ENCODE assay signal across 1 cellular context in genomic region chr10:70815504-70816219, GRCh38.
TF ChIP-seq lines count a peak whose summit lies in the region.

Gene SGPL1, plus strand, starts transcription at chr10:70815948. Its CDS starts 906 bp downstream, at chr10:70816854.

TF ChIP-seq in K562, 482 proteins besides CTCF, POLR2A, EP300 and RAD21 (continued from another document and continues in another):
- TF ChIP-seq, protein P1, sequence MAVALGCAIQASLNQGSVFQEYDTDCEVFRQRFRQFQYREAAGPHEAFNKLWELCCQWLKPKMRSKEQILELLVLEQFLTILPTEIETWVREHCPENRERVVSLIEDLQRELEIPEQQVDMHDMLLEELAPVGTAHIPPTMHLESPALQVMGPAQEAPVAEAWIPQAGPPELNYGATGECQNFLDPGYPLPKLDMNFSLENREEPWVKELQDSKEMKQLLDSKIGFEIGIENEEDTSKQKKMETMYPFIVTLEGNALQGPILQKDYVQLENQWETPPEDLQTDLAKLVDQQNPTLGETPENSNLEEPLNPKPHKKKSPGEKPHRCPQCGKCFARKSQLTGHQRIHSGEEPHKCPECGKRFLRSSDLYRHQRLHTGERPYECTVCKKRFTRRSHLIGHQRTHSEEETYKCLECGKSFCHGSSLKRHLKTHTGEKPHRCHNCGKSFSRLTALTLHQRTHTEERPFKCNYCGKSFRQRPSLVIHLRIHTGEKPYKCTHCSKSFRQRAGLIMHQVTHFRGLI (CRISPR knock-in tag; IDR thresholded peaks at IDR 0.05): no peak
- no peak for TF ChIP-seq PKNOX1 (IDR thresholded peaks at IDR 0.05)
- TF ChIP-seq POLR3A (IDR thresholded peaks at IDR 0.05; ENCODE audit: borderline replicate concordance, extremely low read depth, insufficient read depth, insufficient read length): no peak
- TF ChIP-seq CBX3 (IDR thresholded peaks at IDR 0.05; ENCODE audit: borderline replicate concordance in 1 of 2, low read length in 2 of 2): no peak
- no peak for TF ChIP-seq GATA2 (CRISPR knock-in tag; IDR thresholded peaks at IDR 0.05)
- TF ChIP-seq ZNF224 (CRISPR knock-in tag; IDR thresholded peaks at IDR 0.05): no peak
- no peak for TF ChIP-seq TAL1 (IDR thresholded peaks at IDR 0.05)
- TF ChIP-seq ZNF12 (CRISPR knock-in tag; IDR thresholded peaks at IDR 0.05): no peak
- TF ChIP-seq PHF21A (IDR thresholded peaks at IDR 0.05; ENCODE audit: borderline replicate concordance, low read depth): no peak
- TF ChIP-seq JUNB (CRISPR knock-in tag; conservative IDR thresholded peaks at IDR 0.05): no peak
- TF ChIP-seq TCF7 (IDR thresholded peaks at IDR 0.05; ENCODE audit: borderline replicate concordance): peak; percentile 80; the same call in 1 of the 2 replicates
- TF ChIP-seq, protein P2, sequence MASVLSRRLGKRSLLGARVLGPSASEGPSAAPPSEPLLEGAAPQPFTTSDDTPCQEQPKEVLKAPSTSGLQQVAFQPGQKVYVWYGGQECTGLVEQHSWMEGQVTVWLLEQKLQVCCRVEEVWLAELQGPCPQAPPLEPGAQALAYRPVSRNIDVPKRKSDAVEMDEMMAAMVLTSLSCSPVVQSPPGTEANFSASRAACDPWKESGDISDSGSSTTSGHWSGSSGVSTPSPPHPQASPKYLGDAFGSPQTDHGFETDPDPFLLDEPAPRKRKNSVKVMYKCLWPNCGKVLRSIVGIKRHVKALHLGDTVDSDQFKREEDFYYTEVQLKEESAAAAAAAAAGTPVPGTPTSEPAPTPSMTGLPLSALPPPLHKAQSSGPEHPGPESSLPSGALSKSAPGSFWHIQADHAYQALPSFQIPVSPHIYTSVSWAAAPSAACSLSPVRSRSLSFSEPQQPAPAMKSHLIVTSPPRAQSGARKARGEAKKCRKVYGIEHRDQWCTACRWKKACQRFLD (CRISPR knock-in tag; IDR thresholded peaks at IDR 0.05): peak; percentile 46; the same call in 1 of the 2 replicates
- no peak for TF ChIP-seq SNRNP70 (optimal IDR thresholded peaks at IDR 0.05; ENCODE audit: low read depth, low read length)
- no peak for TF ChIP-seq TOE1 (IDR thresholded peaks at IDR 0.05; ENCODE audit: borderline replicate concordance)
- no peak for TF ChIP-seq TOE1 (CRISPR knock-in tag; IDR thresholded peaks at IDR 0.05; ENCODE audit: borderline replicate concordance, low read depth)
- TF ChIP-seq ZNF445 (CRISPR knock-in tag; IDR thresholded peaks at IDR 0.05; ENCODE audit: low read depth): no peak
- no peak for TF ChIP-seq GATAD2A (IDR thresholded peaks at IDR 0.05)
- TF ChIP-seq, protein P3, sequence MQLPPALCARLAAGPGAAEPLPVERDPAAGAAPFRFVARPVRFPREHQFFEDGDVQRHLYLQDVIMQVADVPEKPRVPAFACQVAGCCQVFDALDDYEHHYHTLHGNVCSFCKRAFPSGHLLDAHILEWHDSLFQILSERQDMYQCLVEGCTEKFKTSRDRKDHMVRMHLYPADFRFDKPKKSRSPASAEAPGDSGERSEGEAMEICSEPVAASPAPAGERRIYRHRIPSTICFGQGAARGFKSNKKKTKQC (CRISPR knock-in tag; IDR thresholded peaks at IDR 0.05): no peak
- no peak for TF ChIP-seq PPARD (CRISPR knock-in tag; IDR thresholded peaks at IDR 0.05)
- TF ChIP-seq ZBTB33 (CRISPR knock-in tag; IDR thresholded peaks at IDR 0.05): peak; percentile 41; the same call in 1 of the 2 replicates
- TF ChIP-seq ZNF444 (CRISPR knock-in tag; IDR thresholded peaks at IDR 0.05): no peak
- peak; percentile 54; the same call in 1 of the 2 replicates for TF ChIP-seq LCOR (CRISPR knock-in tag; IDR thresholded peaks at IDR 0.05)
- no peak for TF ChIP-seq TSC22D4 (tag; IDR thresholded peaks at IDR 0.05)
- no peak for TF ChIP-seq PCBP2 (IDR thresholded peaks at IDR 0.05; ENCODE audit: low read depth, low read length, poor library complexity, severe bottlenecking)
- peak in 1 of 2 experiments; percentile 67; a peak in 2 of 4 replicates for TF ChIP-seq RCOR1 (IDR thresholded peaks at IDR 0.05; ENCODE audit: borderline replicate concordance in 1 of 2, low read depth in 2 of 2, low read length in 2 of 2)
- TF ChIP-seq POLR2H (tag; IDR thresholded peaks at IDR 0.05; ENCODE audit: low read depth): no peak
- TF ChIP-seq TEAD4 (IDR thresholded peaks at IDR 0.05; ENCODE audit: low read length): no peak
- TF ChIP-seq TEAD4 (CRISPR knock-in tag; IDR thresholded peaks at IDR 0.05; ENCODE audit: borderline replicate concordance): no peak
- no peak for TF ChIP-seq ARHGAP35 (IDR thresholded peaks at IDR 0.05; ENCODE audit: partially characterized antibody)
- TF ChIP-seq KHSRP (IDR thresholded peaks at IDR 0.05): no peak
- no peak; the same call in 1 of the 2 replicates for TF ChIP-seq SMARCC2 (IDR thresholded peaks at IDR 0.05; ENCODE audit: low read depth)
- TF ChIP-seq SMARCB1 (IDR thresholded peaks at IDR 0.05; ENCODE audit: insufficient read length, low read depth): no peak
- TF ChIP-seq, protein P4, sequence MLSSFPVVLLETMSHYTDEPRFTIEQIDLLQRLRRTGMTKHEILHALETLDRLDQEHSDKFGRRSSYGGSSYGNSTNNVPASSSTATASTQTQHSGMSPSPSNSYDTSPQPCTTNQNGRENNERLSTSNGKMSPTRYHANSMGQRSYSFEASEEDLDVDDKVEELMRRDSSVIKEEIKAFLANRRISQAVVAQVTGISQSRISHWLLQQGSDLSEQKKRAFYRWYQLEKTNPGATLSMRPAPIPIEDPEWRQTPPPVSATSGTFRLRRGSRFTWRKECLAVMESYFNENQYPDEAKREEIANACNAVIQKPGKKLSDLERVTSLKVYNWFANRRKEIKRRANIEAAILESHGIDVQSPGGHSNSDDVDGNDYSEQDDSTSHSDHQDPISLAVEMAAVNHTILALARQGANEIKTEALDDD (IDR thresholded peaks at IDR 0.05): no peak
- TF ChIP-seq ATF7 (IDR thresholded peaks at IDR 0.05): peak; percentile 51; the same call in 1 of the 2 replicates
- TF ChIP-seq MAX (CRISPR knock-in tag; IDR thresholded peaks at IDR 0.05): no peak
- no peak for TF ChIP-seq DLX4 (CRISPR knock-in tag; IDR thresholded peaks at IDR 0.05)
- no peak for TF ChIP-seq XRCC3 (IDR thresholded peaks at IDR 0.05)
- TF ChIP-seq ID3 (CRISPR knock-in tag; IDR thresholded peaks at IDR 0.05): no peak
- TF ChIP-seq ID3 (tag; IDR thresholded peaks at IDR 0.05): peak; percentile 58; the same call in 1 of the 2 replicates
- no peak for TF ChIP-seq ZNF133 (CRISPR knock-in tag; IDR thresholded peaks at IDR 0.05)
- no peak for TF ChIP-seq RHOXF2B (CRISPR knock-in tag; conservative IDR thresholded peaks at IDR 0.05)
- TF ChIP-seq HOXB6 (CRISPR knock-in tag; IDR thresholded peaks at IDR 0.05; ENCODE audit: borderline replicate concordance): no peak
- TF ChIP-seq GMEB1 (CRISPR knock-in tag; IDR thresholded peaks at IDR 0.05): peak; percentile 96
- no peak for TF ChIP-seq NCOA1 (IDR thresholded peaks at IDR 0.05; ENCODE audit: low read depth)
- 0 out of 2 replicates have a peak, but pooled peaks have one; percentile 42 for TF ChIP-seq JUND (IDR thresholded peaks at IDR 0.05; ENCODE audit: borderline replicate concordance, low read depth, low read length)
- TF ChIP-seq JUND (tag; IDR thresholded peaks at IDR 0.05; ENCODE audit: borderline replicate concordance, low read depth, low read length): no peak; the same call in 2 of the 3 replicates
- 0 out of 2 replicates have a peak, but pooled peaks have one; percentile 56 for TF ChIP-seq ZNF232 (CRISPR knock-in tag; IDR thresholded peaks at IDR 0.05)
- TF ChIP-seq MYC (IDR thresholded peaks at IDR 0.05; ENCODE audit: low read depth, low read length): peak; percentile 68
- no peak for TF ChIP-seq MYC (CRISPR knock-in tag; IDR thresholded peaks at IDR 0.05; ENCODE audit: borderline replicate concordance, low read depth)
- no peak for TF ChIP-seq CHD4 (IDR thresholded peaks at IDR 0.05; ENCODE audit: insufficient read depth, insufficient replicate concordance, low read depth, low read length, poor library complexity, severe bottlenecking)
- TF ChIP-seq FOXM1 (IDR thresholded peaks at IDR 0.05; ENCODE audit: low read depth): no peak
- no peak for TF ChIP-seq FOXM1 (CRISPR knock-in tag; IDR thresholded peaks at IDR 0.05; ENCODE audit: low read depth)
- TF ChIP-seq FOXJ2 (tag; IDR thresholded peaks at IDR 0.05): no peak
- TF ChIP-seq TBL1XR1 (IDR thresholded peaks at IDR 0.05; ENCODE audit: low read length in 2 of 2): no peak
- no peak for TF ChIP-seq ZNF3 (CRISPR knock-in tag; IDR thresholded peaks at IDR 0.05)
- TF ChIP-seq CHCHD3 (CRISPR knock-in tag; IDR thresholded peaks at IDR 0.05): no peak
- peak; percentile 8 to 78 (median 76) for TF ChIP-seq YY1 (IDR thresholded peaks at IDR 0.05; ENCODE audit: borderline replicate concordance in 1 of 3, control insufficient read depth in 1 of 3, extremely low read depth in 1 of 3, insufficient read depth in 3 of 3, insufficient read length in 1 of 3, insufficient replicate concordance in 2 of 3, low read depth in 1 of 3, low read length in 2 of 3)
- no peak for TF ChIP-seq MCM7 (IDR thresholded peaks at IDR 0.05)
- TF ChIP-seq, protein P5, sequence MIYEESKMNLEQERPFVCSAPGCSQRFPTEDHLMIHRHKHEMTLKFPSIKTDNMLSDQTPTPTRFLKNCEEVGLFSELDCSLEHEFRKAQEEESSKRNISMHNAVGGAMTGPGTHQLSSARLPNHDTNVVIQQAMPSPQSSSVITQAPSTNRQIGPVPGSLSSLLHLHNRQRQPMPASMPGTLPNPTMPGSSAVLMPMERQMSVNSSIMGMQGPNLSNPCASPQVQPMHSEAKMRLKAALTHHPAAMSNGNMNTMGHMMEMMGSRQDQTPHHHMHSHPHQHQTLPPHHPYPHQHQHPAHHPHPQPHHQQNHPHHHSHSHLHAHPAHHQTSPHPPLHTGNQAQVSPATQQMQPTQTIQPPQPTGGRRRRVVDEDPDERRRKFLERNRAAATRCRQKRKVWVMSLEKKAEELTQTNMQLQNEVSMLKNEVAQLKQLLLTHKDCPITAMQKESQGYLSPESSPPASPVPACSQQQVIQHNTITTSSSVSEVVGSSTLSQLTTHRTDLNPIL (CRISPR knock-in tag; IDR thresholded peaks at IDR 0.05): no peak
- no peak for TF ChIP-seq BDP1 (IDR thresholded peaks at IDR 0.05; ENCODE audit: insufficient read depth, insufficient read length)
- no peak for TF ChIP-seq EHMT2 (IDR thresholded peaks at IDR 0.05)
- TF ChIP-seq MEIS2 (IDR thresholded peaks at IDR 0.05; ENCODE audit: partially characterized antibody): no peak
- TF ChIP-seq STAT5B (CRISPR knock-in tag; IDR thresholded peaks at IDR 0.05): no peak
- TF ChIP-seq CBX2 (IDR thresholded peaks at IDR 0.05; ENCODE audit: insufficient read depth, low read length, poor library complexity, severe bottlenecking): no peak
- TF ChIP-seq ZNF507 (tag; conservative IDR thresholded peaks at IDR 0.05): no peak
- peak; percentile 82 for TF ChIP-seq ZNF197 (CRISPR knock-in tag; IDR thresholded peaks at IDR 0.05; ENCODE audit: low read depth)
- TF ChIP-seq SRSF1 (IDR thresholded peaks at IDR 0.05; ENCODE audit: low read depth, low read length): no peak
- TF ChIP-seq, protein P6, sequence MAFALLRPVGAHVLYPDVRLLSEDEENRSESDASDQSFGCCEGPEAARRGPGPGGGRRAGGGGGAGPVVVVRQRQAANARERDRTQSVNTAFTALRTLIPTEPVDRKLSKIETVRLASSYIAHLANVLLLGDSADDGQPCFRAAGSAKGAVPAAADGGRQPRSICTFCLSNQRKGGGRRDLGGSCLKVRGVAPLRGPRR (CRISPR knock-in tag; IDR thresholded peaks at IDR 0.05): no peak
